16 cellular contexts compared by ENCODE assay signal in genomic region chrX:111180750-111181240, GRCh38.
DNase-seq lines count a peak whose midpoint lies in the region; ATAC-seq, FAIRE-seq and TF ChIP-seq lines count a peak whose summit lies in the region.
"Had no signal": no experiment of that assay in that cellular context is flagged by ENCODE, and none has a peak within 500 bp of the region (broad histone marks: within the 10 kb centered on the region; RNA-seq: fewer than 3 reads in every experiment).

No MANE protein-coding gene starts in this region.

- peaks cover 2% of the 10 kb centered on the region for H3K27me3 Mint-ChIP-seq in GM23338 (ENCODE audit: insufficient read depth, low read depth, poor library complexity)

- H3K4me2 ChIP-seq in GM23338 (peak overlapping the region; percentile 37), hepatocyte (no peak overlapping the region)

- WGBS in hepatocyte (ENCODE audit: low lambda C conversion rate, missing lambda C conversion rate), result 51% methylated on average over 2 of the region's 2 CpGs
- 16 to 42% (median 28%) methylated on average over 2 of the region's 2 CpGs for WGBS in stomach, 5 donors

- H3K9me3 ChIP-seq in hepatocyte (ENCODE audit: low read depth), result no peaks in the 10 kb centered on the region
- H3K9me3 ChIP-seq in stomach, result no peaks in the 10 kb centered on the region

- H4K20me1 ChIP-seq in GM23338 (replicated peaks; ENCODE audit: insufficient read depth) (no peaks in the 10 kb centered on the region), hepatocyte (ENCODE audit: insufficient read depth, poor library complexity, severe bottlenecking) (no peaks in the 10 kb centered on the region)

- TF ChIP-seq CTCF in GM23338 (conservative IDR thresholded peaks at IDR 0.05; ENCODE audit: low read depth in 2 of 2) (no peak), hepatocyte (IDR thresholded peaks at IDR 0.05; ENCODE audit: poor library complexity) (no peak), stomach (IDR thresholded peaks at IDR 0.05) (no peak)

- H3K36me3 ChIP-seq in GM23338 (ENCODE audit: insufficient read depth), result no peaks in the 10 kb centered on the region
- no peaks in the 10 kb centered on the region for H3K36me3 ChIP-seq in hepatocyte (replicated peaks; ENCODE audit: insufficient read depth, low read depth)
- H3K36me3 ChIP-seq in stomach, result no peaks in the 10 kb centered on the region

- H3K9me3 Mint-ChIP-seq in GM23338, result no peaks in the 10 kb centered on the region; the same call in 2 of the 3 replicates

- H3K4me1 Mint-ChIP-seq in GM23338, result peaks cover 28% of the 10 kb centered on the region

- no peak for TF ChIP-seq EP300 in stomach (IDR thresholded peaks at IDR 0.05)

- no peaks in the 10 kb centered on the region for H3K36me3 Mint-ChIP-seq in GM23338 (ENCODE audit: low read depth)

- no peaks in the 10 kb centered on the region for H3K79me2 ChIP-seq in GM23338 (replicated peaks; ENCODE audit: insufficient read depth)
- H3K79me2 ChIP-seq in hepatocyte, result no peaks in the 10 kb centered on the region

- H2AFZ ChIP-seq in GM23338 (no peak overlapping the region), hepatocyte (no peak overlapping the region)

- no peaks in the 10 kb centered on the region for H3K27me3 ChIP-seq in GM23338 (ENCODE audit: insufficient read depth)
- H3K27me3 ChIP-seq in hepatocyte, result no peaks in the 10 kb centered on the region
- H3K27me3 ChIP-seq in stomach, result no peaks in the 10 kb centered on the region

- H3K27ac ChIP-seq in GM23338 (ENCODE audit: low read depth) (no peak overlapping the region), hepatocyte (peak overlapping the region; percentile 18), stomach (no peak overlapping the region)

- H3K9me2 ChIP-seq in GM23338 (ENCODE audit: insufficient read depth) (no peaks in the 10 kb centered on the region), hepatocyte (replicated peaks; ENCODE audit: insufficient read depth) (no peaks in the 10 kb centered on the region)

- intact Hi-C loops in stomach (cut with DNase I; ENCODE audit: low total_unique reads), result no loop called here

- no peak overlapping the region for H3K27ac Mint-ChIP-seq in GM23338

- H3F3A ChIP-seq in GM23338 (replicated peaks; ENCODE audit: low read depth), result no peaks in the 10 kb centered on the region

- no peak overlapping the region for H3K4me3 ChIP-seq in GM23338
- H3K4me3 ChIP-seq in hepatocyte, result no peak overlapping the region
- H3K4me3 ChIP-seq in stomach, result no peak overlapping the region

- H3K4me3 Mint-ChIP-seq in GM23338, result no peak overlapping the region

- TF ChIP-seq POLR2A in stomach (IDR thresholded peaks at IDR 0.05), result no peak

- DNase-seq in GM23338 (ENCODE audit: low spot score) (no peak), NCI-H1092 treated with DMSO at 0.1 percent for 48 hours (lab: John Stamatoyannopoulos, UW) (peak; percentile 83), NCI-H69 (lab: John Stamatoyannopoulos, UW) (peak; percentile 72), hepatocyte (ENCODE audit: low spot score) (no peak), GM19239 (ENCODE audit: insufficient read length, low spot score) (no peak), stomach (no peak)
- DNase-seq in stimulated activated naive CD4-positive, alpha-beta T cell treated with Interleukin-2 at 50 U/mL for 16 hours (lab: John Stamatoyannopoulos, UW), result no peak
- DNase-seq: ACHN; AML-193; DND-41; HCEC 1CT; NCI-H2171; NK-92 treated with Interleukin-12 subunit alpha and Interleukin-12 subunit beta, amount 100 ng/mL, for 24 hours; OCI-M1; SIG-M5 had no signal

- FAIRE-seq in GM19239 (lab: Jason Lieb, UNC), result no peak
- FAIRE-seq: G401.6 had no signal

- H3K4me1 ChIP-seq in GM23338 (ENCODE audit: insufficient read depth) (peaks cover 28% of the 10 kb centered on the region), hepatocyte (ENCODE audit: insufficient read depth) (peaks cover 3% of the 10 kb centered on the region), stomach (no peaks in the 10 kb centered on the region)

- no peak for ATAC-seq in GM23338

TF ChIP-seq in GM23338, 12 proteins besides CTCF, POLR2A, EP300 and RAD21 (continues in another document):
- TF ChIP-seq EZH2phosphoT487 (IDR thresholded peaks at IDR 0.05; ENCODE audit: unreplicated experiment), result no peak
- TF ChIP-seq EZH2 (IDR thresholded peaks at IDR 0.05; ENCODE audit: low read depth, unreplicated experiment), result no peak
- no peak for TF ChIP-seq POLR2AphosphoS5 (IDR thresholded peaks at IDR 0.05; ENCODE audit: low read depth)
- no peak for TF ChIP-seq ETS1 (IDR thresholded peaks at IDR 0.05)
- TF ChIP-seq ZNF114 (CRISPR knock-in tag; IDR thresholded peaks at IDR 0.05), result no peak
- no peak for TF ChIP-seq ZNF331 (CRISPR knock-in tag; IDR thresholded peaks at IDR 0.05; ENCODE audit: low read depth)
- no peak for TF ChIP-seq REST (IDR thresholded peaks at IDR 0.05; ENCODE audit: unreplicated experiment)

Comparison
In these comparisons a context has a peak if more than half of its experiments do, and no peak if none do; other contexts are left out.
1. DNase-seq: peak in NCI-H1092 treated with DMSO at 0.1 percent for 48 hours (single experiment) and NCI-H69 (single experiment); none in GM23338 (single experiment), hepatocyte (single experiment), GM19239 (single experiment), stomach (single experiment) and stimulated activated naive CD4-positive, alpha-beta T cell treated with Interleukin-2 at 50 U/mL for 16 hours (single experiment).